1 cellular context compared by ENCODE assay signal in the genomic region with DNA sequence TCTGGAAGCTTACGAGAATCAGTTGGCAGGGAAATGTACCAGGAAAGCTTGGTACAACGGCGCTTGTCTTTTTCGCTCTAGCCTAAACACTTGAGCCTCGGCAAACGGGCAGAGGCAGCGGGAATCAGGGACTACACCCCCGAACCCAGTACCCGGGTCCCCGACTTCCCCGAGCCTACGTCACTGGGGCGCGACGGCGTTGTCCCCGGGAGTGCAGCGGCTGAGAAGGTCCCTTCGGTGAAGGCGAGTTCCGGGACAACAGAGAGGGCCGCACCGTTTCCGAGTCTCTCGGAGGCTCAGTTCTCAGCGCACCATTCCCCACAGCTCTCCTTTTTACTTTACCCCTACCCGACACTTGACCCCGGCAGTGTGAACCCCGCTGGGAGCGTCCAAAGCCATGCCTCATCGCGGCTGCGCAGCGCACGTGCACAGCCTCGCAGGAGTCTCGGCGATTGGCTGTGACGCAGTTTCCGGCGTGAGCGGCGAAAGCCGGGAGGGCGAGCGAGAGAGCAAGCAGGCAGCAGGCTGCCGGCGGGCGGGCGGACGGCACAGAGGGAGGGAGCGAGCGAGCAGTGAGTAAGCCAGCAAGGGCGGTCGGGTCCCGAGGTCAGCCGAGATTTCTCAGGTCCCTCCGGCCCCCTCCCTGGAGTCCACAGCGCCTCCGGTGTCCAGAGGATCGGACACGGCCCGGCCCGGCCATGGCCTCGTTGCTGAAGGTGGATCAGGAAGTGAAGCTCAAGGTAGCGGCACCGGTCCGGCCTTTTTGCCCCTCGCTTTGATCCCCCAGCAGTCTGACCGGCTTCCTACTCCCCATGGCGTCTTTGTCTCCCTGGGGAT.
TF ChIP-seq lines count a peak whose summit lies in the region.

A gene with protein sequence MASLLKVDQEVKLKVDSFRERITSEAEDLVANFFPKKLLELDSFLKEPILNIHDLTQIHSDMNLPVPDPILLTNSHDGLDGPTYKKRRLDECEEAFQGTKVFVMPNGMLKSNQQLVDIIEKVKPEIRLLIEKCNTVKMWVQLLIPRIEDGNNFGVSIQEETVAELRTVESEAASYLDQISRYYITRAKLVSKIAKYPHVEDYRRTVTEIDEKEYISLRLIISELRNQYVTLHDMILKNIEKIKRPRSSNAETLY (plus strand): TSS at position 464 of the 837 bp plus-strand sequence. CDS start 235 bp downstream, at position 699.

TF ChIP-seq in K562, 482 proteins besides CTCF, POLR2A, EP300 and RAD21 (continued from another document and continues in another):
- TF ChIP-seq, protein P1, sequence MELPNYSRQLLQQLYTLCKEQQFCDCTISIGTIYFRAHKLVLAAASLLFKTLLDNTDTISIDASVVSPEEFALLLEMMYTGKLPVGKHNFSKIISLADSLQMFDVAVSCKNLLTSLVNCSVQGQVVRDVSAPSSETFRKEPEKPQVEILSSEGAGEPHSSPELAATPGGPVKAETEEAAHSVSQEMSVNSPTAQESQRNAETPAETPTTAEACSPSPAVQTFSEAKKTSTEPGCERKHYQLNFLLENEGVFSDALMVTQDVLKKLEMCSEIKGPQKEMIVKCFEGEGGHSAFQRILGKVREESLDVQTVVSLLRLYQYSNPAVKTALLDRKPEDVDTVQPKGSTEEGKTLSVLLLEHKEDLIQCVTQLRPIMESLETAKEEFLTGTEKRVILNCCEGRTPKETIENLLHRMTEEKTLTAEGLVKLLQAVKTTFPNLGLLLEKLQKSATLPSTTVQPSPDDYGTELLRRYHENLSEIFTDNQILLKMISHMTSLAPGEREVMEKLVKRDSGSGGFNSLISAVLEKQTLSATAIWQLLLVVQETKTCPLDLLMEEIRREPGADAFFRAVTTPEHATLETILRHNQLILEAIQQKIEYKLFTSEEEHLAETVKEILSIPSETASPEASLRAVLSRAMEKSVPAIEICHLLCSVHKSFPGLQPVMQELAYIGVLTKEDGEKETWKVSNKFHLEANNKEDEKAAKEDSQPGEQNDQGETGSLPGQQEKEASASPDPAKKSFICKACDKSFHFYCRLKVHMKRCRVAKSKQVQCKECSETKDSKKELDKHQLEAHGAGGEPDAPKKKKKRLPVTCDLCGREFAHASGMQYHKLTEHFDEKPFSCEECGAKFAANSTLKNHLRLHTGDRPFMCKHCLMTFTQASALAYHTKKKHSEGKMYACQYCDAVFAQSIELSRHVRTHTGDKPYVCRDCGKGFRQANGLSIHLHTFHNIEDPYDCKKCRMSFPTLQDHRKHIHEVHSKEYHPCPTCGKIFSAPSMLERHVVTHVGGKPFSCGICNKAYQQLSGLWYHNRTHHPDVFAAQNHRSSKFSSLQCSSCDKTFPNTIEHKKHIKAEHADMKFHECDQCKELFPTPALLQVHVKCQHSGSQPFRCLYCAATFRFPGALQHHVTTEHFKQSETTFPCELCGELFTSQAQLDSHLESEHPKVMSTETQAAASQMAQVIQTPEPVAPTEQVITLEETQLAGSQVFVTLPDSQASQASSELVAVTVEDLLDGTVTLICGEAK (IDR thresholded peaks at IDR 0.05), result peak; percentile 97
- TF ChIP-seq, protein P1 (CRISPR knock-in tag; IDR thresholded peaks at IDR 0.05), result no peak
- TF ChIP-seq ZNF311 (CRISPR knock-in tag; IDR thresholded peaks at IDR 0.05) (no peak), TAF7 (tag; IDR thresholded peaks at IDR 0.05) (no peak), ZNF696 (CRISPR knock-in tag; conservative IDR thresholded peaks at IDR 0.05) (no peak), NR3C1 (CRISPR knock-in tag; IDR thresholded peaks at IDR 0.05) (no peak), GATAD2B (IDR thresholded peaks at IDR 0.05; ENCODE audit: borderline replicate concordance) (no peak), POU5F1 (IDR thresholded peaks at IDR 0.05; ENCODE audit: borderline replicate concordance, low read depth, low read length, partially characterized antibody) (no peak), CC2D1A (IDR thresholded peaks at IDR 0.05) (no peak; the same call in 1 of the 2 replicates), ZNF785 (CRISPR knock-in tag; IDR thresholded peaks at IDR 0.05) (no peak), ZNF184 (CRISPR knock-in tag; IDR thresholded peaks at IDR 0.05) (no peak), JUNB (CRISPR knock-in tag; conservative IDR thresholded peaks at IDR 0.05) (no peak), HNRNPL (IDR thresholded peaks at IDR 0.05; ENCODE audit: low read depth, low read length) (no peak), SMAD3 (CRISPR knock-in tag; conservative IDR thresholded peaks at IDR 0.05) (no peak; the same call in 1 of the 2 replicates), DNMT1 (IDR thresholded peaks at IDR 0.05) (no peak), ARNT (IDR thresholded peaks at IDR 0.05) (0 out of 4 replicates have a peak, but pooled peaks of 1 of the 2 experiments have one; percentile 72), ZNF584 (CRISPR knock-in tag; IDR thresholded peaks at IDR 0.05; ENCODE audit: low read depth) (no peak), PHF8 (IDR thresholded peaks at IDR 0.05; ENCODE audit: borderline replicate concordance, low read length) (peak; percentile 94), RHOXF2B (CRISPR knock-in tag; conservative IDR thresholded peaks at IDR 0.05) (no peak), ZNF699 (CRISPR knock-in tag; IDR thresholded peaks at IDR 0.05; ENCODE audit: insufficient replicate concordance) (no peak), ZNF431 (CRISPR knock-in tag; IDR thresholded peaks at IDR 0.05) (no peak), HNRNPLL (IDR thresholded peaks at IDR 0.05; ENCODE audit: low read depth, low read length, poor library complexity, severe bottlenecking) (peak; percentile 61), RBM39 (optimal IDR thresholded peaks at IDR 0.05; ENCODE audit: low read depth, low read length) (no peak), FOXJ3 (CRISPR knock-in tag; IDR thresholded peaks at IDR 0.05) (no peak), ZNF707 (CRISPR knock-in tag; conservative IDR thresholded peaks at IDR 0.05) (no peak), FOSL1 (tag; conservative IDR thresholded peaks at IDR 0.05) (peak; percentile 57; the same call in 1 of the 2 replicates), CHD4 (IDR thresholded peaks at IDR 0.05; ENCODE audit: insufficient read depth, insufficient replicate concordance, low read depth, low read length, poor library complexity, severe bottlenecking) (no peak), XRCC3 (IDR thresholded peaks at IDR 0.05) (no peak), EWSR1 (IDR thresholded peaks at IDR 0.05; ENCODE audit: borderline replicate concordance, low read depth, partially characterized antibody) (no peak), GTF2E2 (tag; IDR thresholded peaks at IDR 0.05) (peak; percentile 78; the same call in 1 of the 2 replicates), NFIX (CRISPR knock-in tag; IDR thresholded peaks at IDR 0.05; ENCODE audit: low read depth) (no peak), RBFOX2 (IDR thresholded peaks at IDR 0.05; ENCODE audit: low read depth, low read length) (peak; percentile 99), KLF10 (CRISPR knock-in tag; IDR thresholded peaks at IDR 0.05) (no peak), GTF2A2 (tag; IDR thresholded peaks at IDR 0.05) (no peak), ZNF232 (CRISPR knock-in tag; IDR thresholded peaks at IDR 0.05) (no peak), RFX1 (IDR thresholded peaks at IDR 0.05) (no peak), MCM2 (IDR thresholded peaks at IDR 0.05; ENCODE audit: low read depth) (no peak), ZNF23 (CRISPR knock-in tag; IDR thresholded peaks at IDR 0.05) (no peak), KDM1A (IDR thresholded peaks at IDR 0.05) (peak; percentile 49 to 56; a peak in 2 of 4 replicates), MTA1 (IDR thresholded peaks at IDR 0.05; ENCODE audit: borderline replicate concordance) (peak; percentile 99), PCBP1 (IDR thresholded peaks at IDR 0.05; ENCODE audit: low read depth, low read length, poor library complexity, severe bottlenecking) (peak; percentile 50), BRD9 (IDR thresholded peaks at IDR 0.05; ENCODE audit: low read depth, partially characterized antibody) (no peak), DACH1 (IDR thresholded peaks at IDR 0.05; ENCODE audit: partially characterized antibody) (no peak), POLR2G (IDR thresholded peaks at IDR 0.05; ENCODE audit: low read depth, low read length) (peak; percentile 98), ARID2 (IDR thresholded peaks at IDR 0.05) (no peak), ZNF436 (CRISPR knock-in tag; IDR thresholded peaks at IDR 0.05) (no peak), BACH1 (tag; IDR thresholded peaks at IDR 0.05) (no peak; the same call in 1 of the 2 replicates), BRD4 (IDR thresholded peaks at IDR 0.05) (peak; percentile 78; the same call in 1 of the 2 replicates)
- TF ChIP-seq, protein P2, sequence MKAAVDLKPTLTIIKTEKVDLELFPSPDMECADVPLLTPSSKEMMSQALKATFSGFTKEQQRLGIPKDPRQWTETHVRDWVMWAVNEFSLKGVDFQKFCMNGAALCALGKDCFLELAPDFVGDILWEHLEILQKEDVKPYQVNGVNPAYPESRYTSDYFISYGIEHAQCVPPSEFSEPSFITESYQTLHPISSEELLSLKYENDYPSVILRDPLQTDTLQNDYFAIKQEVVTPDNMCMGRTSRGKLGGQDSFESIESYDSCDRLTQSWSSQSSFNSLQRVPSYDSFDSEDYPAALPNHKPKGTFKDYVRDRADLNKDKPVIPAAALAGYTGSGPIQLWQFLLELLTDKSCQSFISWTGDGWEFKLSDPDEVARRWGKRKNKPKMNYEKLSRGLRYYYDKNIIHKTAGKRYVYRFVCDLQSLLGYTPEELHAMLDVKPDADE (conservative IDR thresholded peaks at IDR 0.05; ENCODE audit: control insufficient read depth, low read depth, low read length), result 0 out of 2 replicates have a peak, but pooled peaks have one; percentile 32
- TF ChIP-seq, protein P3, sequence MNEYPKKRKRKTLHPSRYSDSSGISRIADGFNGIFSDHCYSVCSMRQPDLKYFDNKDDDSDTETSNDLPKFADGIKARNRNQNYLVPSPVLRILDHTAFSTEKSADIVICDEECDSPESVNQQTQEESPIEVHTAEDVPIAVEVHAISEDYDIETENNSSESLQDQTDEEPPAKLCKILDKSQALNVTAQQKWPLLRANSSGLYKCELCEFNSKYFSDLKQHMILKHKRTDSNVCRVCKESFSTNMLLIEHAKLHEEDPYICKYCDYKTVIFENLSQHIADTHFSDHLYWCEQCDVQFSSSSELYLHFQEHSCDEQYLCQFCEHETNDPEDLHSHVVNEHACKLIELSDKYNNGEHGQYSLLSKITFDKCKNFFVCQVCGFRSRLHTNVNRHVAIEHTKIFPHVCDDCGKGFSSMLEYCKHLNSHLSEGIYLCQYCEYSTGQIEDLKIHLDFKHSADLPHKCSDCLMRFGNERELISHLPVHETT (CRISPR knock-in tag; conservative IDR thresholded peaks at IDR 0.05 in 1 of 2, IDR thresholded peaks at IDR 0.05 in 1 of 2), result peak in 1 of 2 experiments; percentile 73; a peak in 2 of 4 replicates
- TF ChIP-seq, protein P4, sequence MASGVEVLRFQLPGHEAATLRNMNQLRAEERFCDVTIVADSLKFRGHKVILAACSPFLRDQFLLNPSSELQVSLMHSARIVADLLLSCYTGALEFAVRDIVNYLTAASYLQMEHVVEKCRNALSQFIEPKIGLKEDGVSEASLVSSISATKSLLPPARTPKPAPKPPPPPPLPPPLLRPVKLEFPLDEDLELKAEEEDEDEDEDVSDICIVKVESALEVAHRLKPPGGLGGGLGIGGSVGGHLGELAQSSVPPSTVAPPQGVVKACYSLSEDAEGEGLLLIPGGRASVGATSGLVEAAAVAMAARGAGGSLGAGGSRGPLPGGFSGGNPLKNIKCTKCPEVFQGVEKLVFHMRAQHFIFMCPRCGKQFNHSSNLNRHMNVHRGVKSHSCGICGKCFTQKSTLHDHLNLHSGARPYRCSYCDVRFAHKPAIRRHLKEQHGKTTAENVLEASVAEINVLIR (CRISPR knock-in tag; IDR thresholded peaks at IDR 0.05), result peak; percentile 96
- TF ChIP-seq, protein P5, sequence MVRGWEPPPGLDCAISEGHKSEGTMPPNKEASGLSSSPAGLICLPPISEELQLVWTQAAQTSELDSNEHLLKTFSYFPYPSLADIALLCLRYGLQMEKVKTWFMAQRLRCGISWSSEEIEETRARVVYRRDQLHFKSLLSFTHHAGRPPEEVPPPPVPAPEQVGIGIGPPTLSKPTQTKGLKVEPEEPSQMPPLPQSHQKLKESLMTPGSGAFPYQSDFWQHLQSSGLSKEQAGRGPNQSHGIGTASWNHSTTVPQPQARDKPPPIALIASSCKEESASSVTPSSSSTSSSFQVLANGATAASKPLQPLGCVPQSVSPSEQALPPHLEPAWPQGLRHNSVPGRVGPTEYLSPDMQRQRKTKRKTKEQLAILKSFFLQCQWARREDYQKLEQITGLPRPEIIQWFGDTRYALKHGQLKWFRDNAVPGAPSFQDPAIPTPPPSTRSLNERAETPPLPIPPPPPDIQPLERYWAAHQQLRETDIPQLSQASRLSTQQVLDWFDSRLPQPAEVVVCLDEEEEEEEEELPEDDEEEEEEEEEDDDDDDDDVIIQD (CRISPR knock-in tag; IDR thresholded peaks at IDR 0.05), result no peak
